Comparison of ENCODE assay signal across 23 cellular contexts in genomic region chr20:8489094-8489883, GRCh38.
DNase-seq lines count a peak whose midpoint lies in the region; ATAC-seq and TF ChIP-seq lines count a peak whose summit lies in the region.
"Had no signal": no experiment of that assay in that cellular context is flagged by ENCODE, and none has a peak within 500 bp of the region (broad histone marks: within the 10 kb centered on the region; RNA-seq: fewer than 3 reads in every experiment).

No MANE protein-coding gene starts in this region.

- no peaks in the 10 kb centered on the region for H3K9me2 ChIP-seq in SK-N-SH

- H3K4me3 ChIP-seq in SK-N-SH (ENCODE audit: low read depth in 2 of 2, low read length in 1 of 2): no peak overlapping the region
- H3K4me3 ChIP-seq in esophagus muscularis mucosa: no peak overlapping the region
- no peak overlapping the region for H3K4me3 ChIP-seq in left ventricle myocardium inferior
- H3K4me3 ChIP-seq in colonic mucosa: no peak overlapping the region
- H3K4me3 ChIP-seq: BLaER1 treated with 17β-estradiol and CSF1 and Interleukin-3, amounts not matched to agents 10 nM and 100 nM; GM12878; PC-9 had no signal

- CTCF ChIA-PET in SK-N-SH (lab: Yijun Ruan, JAX): interaction anchor here (2.1 kb wide), 1 partner anchor 232 kb away, joined by 8 read pairs; no protein-coding TSS in a partner anchor

- WGBS in SK-N-SH (ENCODE audit: low lambda C conversion rate): 72% methylated on average over 6 of the region's 6 CpGs
- 53% methylated on average over 6 of the region's 6 CpGs for WGBS in esophagus muscularis mucosa

- TF ChIP-seq EP300 in SK-N-SH (IDR thresholded peaks at IDR 0.05; ENCODE audit: borderline replicate concordance in 1 of 2, low read depth in 1 of 2, low read length in 1 of 2): no peak
- TF ChIP-seq EP300 in esophagus muscularis mucosa (IDR thresholded peaks at IDR 0.05): no peak

- no peak for TF ChIP-seq CTCF in SK-N-SH (IDR thresholded peaks at IDR 0.05)
- TF ChIP-seq CTCF in esophagus muscularis mucosa (IDR thresholded peaks at IDR 0.05): no peak
- no peak for TF ChIP-seq CTCF in left ventricle myocardium inferior (IDR thresholded peaks at IDR 0.05; ENCODE audit: borderline replicate concordance)
- TF ChIP-seq CTCF in colonic mucosa (IDR thresholded peaks at IDR 0.05): no peak

- no peak overlapping the region for H3K27ac ChIP-seq in SK-N-SH (ENCODE audit: low read depth in 2 of 2, low read length in 1 of 2)
- H3K27ac ChIP-seq in esophagus muscularis mucosa (replicated peaks in 1 of 4): peak overlapping the region in 3 of 4 donors; percentile 10 to 54 (median 14)
- no peak overlapping the region for H3K27ac ChIP-seq in left ventricle myocardium inferior (replicated peaks)
- no peak overlapping the region for H3K27ac ChIP-seq in colonic mucosa
- H3K27ac ChIP-seq: BLaER1 treated with 17β-estradiol and CSF1 and Interleukin-3, amounts not matched to agents 10 nM and 100 nM; HL-60; PC-9 had no signal

- H3K9ac ChIP-seq in SK-N-SH (no peak overlapping the region), colonic mucosa (ENCODE audit: low read depth in 2 of 2, low read length in 2 of 2) (no peak overlapping the region)
- H3K9ac ChIP-seq: BLaER1 treated with 17β-estradiol and CSF1 and Interleukin-3, amounts not matched to agents 10 nM and 100 nM had no signal

- intact Hi-C loops in esophagus muscularis mucosa (cut with DNase I): no loop called here
- intact Hi-C loops in left ventricle myocardium inferior (cut with micrococcal nuclease): no loop called here
- intact Hi-C loops in sciatic nerve (cut with DNase I): no loop called here
- intact Hi-C loops in colonic mucosa (cut with DNase I): no loop called here

- no peaks in the 10 kb centered on the region for H3K79me2 ChIP-seq in SK-N-SH (ENCODE audit: insufficient read depth)

- no peak for TF ChIP-seq POLR2A in esophagus muscularis mucosa (IDR thresholded peaks at IDR 0.05; ENCODE audit: low read depth)

- no peak for TF ChIP-seq RAD21 in SK-N-SH (IDR thresholded peaks at IDR 0.05; ENCODE audit: low read length)

- peak; percentile 50; the same call in 1 of the 3 replicates for ATAC-seq in SK-N-SH treated with all-trans-retinoic acid at 6 μM for 48 hours
- ATAC-seq in sciatic nerve: peak; percentile 55
- ATAC-seq: CD8-positive, alpha-beta T cell; GM12878 had no signal

- H3K4me1 ChIP-seq in SK-N-SH (ENCODE audit: control insufficient read depth in 1 of 2, insufficient read depth in 2 of 2, low read depth in 1 of 2, low read length in 1 of 2) (peaks cover 0 to 3% of the 10 kb centered on the region in 2 experiments; a peak in 1 of 4 replicates), esophagus muscularis mucosa (peaks cover 0 to 41% (median 35%) of the 10 kb centered on the region in 4 donors), left ventricle myocardium inferior (peaks cover 14% of the 10 kb centered on the region), colonic mucosa (no peaks in the 10 kb centered on the region)

- no peaks in the 10 kb centered on the region for H3K9me3 ChIP-seq in SK-N-SH
- no peaks in the 10 kb centered on the region for H3K9me3 ChIP-seq in esophagus muscularis mucosa
- peaks cover 5% of the 10 kb centered on the region for H3K9me3 ChIP-seq in left ventricle myocardium inferior (replicated peaks)
- H3K9me3 ChIP-seq in colonic mucosa: no peaks in the 10 kb centered on the region

- no peaks in the 10 kb centered on the region for H4K20me1 ChIP-seq in SK-N-SH (ENCODE audit: insufficient read depth)
- H4K20me1 ChIP-seq: BLaER1 treated with 17β-estradiol and CSF1 and Interleukin-3, amounts not matched to agents 10 nM and 100 nM had no signal

- H3K27me3 ChIP-seq in SK-N-SH (ENCODE audit: insufficient read depth) (no peaks in the 10 kb centered on the region), esophagus muscularis mucosa (no peaks in the 10 kb centered on the region), left ventricle myocardium inferior (ENCODE audit: low read depth) (no peaks in the 10 kb centered on the region), colonic mucosa (no peaks in the 10 kb centered on the region)
- H3K27me3 ChIP-seq: BLaER1 treated with 17β-estradiol and CSF1 and Interleukin-3, amounts not matched to agents 10 nM and 100 nM had no signal

- no peaks in the 10 kb centered on the region for H3F3A ChIP-seq in SK-N-SH (replicated peaks; ENCODE audit: insufficient read depth)

- DNase-seq in SK-N-SH (no peak), esophagus muscularis mucosa (ENCODE audit: extremely low spot score) (no peak), left ventricle myocardium inferior (peak; percentile 24), sciatic nerve (ENCODE audit: low spot score) (no peak), inferior parietal cortex (ENCODE audit: extremely low spot score) (no peak), HK-2 (ENCODE audit: unreplicated experiment) (no peak), colonic mucosa (no peak)
- DNase-seq: 8988T; CD8-positive, alpha-beta T cell; DND-41; KBM-7; NCI-H1092; NCI-H1436; NCI-H187 treated with DMSO at 0.1 percent for 48 hours; NCI-H2107; NCI-H446 treated with DMSO at 0.1 percent for 48 hours; NCI-H748 treated with DMSO at 0.1 percent for 48 hours; PC-9; RPMI8226 had no signal

- no peak overlapping the region for H3K4me2 ChIP-seq in SK-N-SH
- H3K4me2 ChIP-seq: BLaER1 treated with 17β-estradiol and CSF1 and Interleukin-3, amounts not matched to agents 10 nM and 100 nM; PC-9 had no signal

- H3K36me3 ChIP-seq in SK-N-SH (replicated peaks in 1 of 2; ENCODE audit: control insufficient read depth in 1 of 2, insufficient read depth in 2 of 2, low read length in 1 of 2) (peaks cover 0 to 2% of the 10 kb centered on the region in 2 experiments), esophagus muscularis mucosa (no peaks in the 10 kb centered on the region), left ventricle myocardium inferior (no peaks in the 10 kb centered on the region), colonic mucosa (no peaks in the 10 kb centered on the region)
- H3K36me3 ChIP-seq: BLaER1 treated with 17β-estradiol and CSF1 and Interleukin-3, amounts not matched to agents 10 nM and 100 nM had no signal

- POLR2A ChIA-PET in SK-N-SH (lab: Yijun Ruan, JAX): no interaction called here

- H2AFZ ChIP-seq in SK-N-SH (ENCODE audit: low read depth): no peak overlapping the region
- H2AFZ ChIP-seq: PC-9 had no signal

TF ChIP-seq in SK-N-SH treated with all-trans-retinoic acid at 6 μM for 48 hours, 23 proteins besides CTCF, POLR2A, EP300 and RAD21:
- TF ChIP-seq, protein P1, sequence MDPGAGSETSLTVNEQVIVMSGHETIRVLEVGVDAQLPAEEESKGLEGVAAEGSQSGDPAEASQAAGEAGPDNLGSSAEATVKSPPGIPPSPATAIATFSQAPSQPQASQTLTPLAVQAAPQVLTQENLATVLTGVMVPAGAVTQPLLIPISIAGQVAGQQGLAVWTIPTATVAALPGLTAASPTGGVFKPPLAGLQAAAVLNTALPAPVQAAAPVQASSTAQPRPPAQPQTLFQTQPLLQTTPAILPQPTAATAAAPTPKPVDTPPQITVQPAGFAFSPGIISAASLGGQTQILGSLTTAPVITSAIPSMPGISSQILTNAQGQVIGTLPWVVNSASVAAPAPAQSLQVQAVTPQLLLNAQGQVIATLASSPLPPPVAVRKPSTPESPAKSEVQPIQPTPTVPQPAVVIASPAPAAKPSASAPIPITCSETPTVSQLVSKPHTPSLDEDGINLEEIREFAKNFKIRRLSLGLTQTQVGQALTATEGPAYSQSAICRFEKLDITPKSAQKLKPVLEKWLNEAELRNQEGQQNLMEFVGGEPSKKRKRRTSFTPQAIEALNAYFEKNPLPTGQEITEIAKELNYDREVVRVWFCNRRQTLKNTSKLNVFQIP (CRISPR knock-in tag; IDR thresholded peaks at IDR 0.05; ENCODE audit: borderline replicate concordance, low read depth): no peak
- TF ChIP-seq OSR1 (CRISPR knock-in tag; IDR thresholded peaks at IDR 0.05): no peak
- TF ChIP-seq ZNF70 (CRISPR knock-in tag; IDR thresholded peaks at IDR 0.05): no peak
- no peak for TF ChIP-seq ISL1 (CRISPR knock-in tag; IDR thresholded peaks at IDR 0.05)
- no peak for TF ChIP-seq ZFP3 (CRISPR knock-in tag; IDR thresholded peaks at IDR 0.05)
- no peak for TF ChIP-seq ZFP30 (CRISPR knock-in tag; IDR thresholded peaks at IDR 0.05)

TF ChIP-seq in SK-N-SH, 30 proteins besides CTCF, POLR2A, EP300 and RAD21:
- TF ChIP-seq FOXM1 (IDR thresholded peaks at IDR 0.05; ENCODE audit: low read depth) (no peak), SIN3A (IDR thresholded peaks at IDR 0.05; ENCODE audit: borderline replicate concordance, low read depth, low read length) (no peak)
- TF ChIP-seq, protein P2, sequence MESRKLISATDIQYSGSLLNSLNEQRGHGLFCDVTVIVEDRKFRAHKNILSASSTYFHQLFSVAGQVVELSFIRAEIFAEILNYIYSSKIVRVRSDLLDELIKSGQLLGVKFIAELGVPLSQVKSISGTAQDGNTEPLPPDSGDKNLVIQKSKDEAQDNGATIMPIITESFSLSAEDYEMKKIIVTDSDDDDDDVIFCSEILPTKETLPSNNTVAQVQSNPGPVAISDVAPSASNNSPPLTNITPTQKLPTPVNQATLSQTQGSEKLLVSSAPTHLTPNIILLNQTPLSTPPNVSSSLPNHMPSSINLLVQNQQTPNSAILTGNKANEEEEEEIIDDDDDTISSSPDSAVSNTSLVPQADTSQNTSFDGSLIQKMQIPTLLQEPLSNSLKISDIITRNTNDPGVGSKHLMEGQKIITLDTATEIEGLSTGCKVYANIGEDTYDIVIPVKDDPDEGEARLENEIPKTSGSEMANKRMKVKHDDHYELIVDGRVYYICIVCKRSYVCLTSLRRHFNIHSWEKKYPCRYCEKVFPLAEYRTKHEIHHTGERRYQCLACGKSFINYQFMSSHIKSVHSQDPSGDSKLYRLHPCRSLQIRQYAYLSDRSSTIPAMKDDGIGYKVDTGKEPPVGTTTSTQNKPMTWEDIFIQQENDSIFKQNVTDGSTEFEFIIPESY (IDR thresholded peaks at IDR 0.05; ENCODE audit: borderline replicate concordance, low read depth): no peak

Comparison
In these comparisons a context has a peak if more than half of its experiments do, and no peak if none do; other contexts are left out.
1. H3K27ac ChIP-seq: peak in esophagus muscularis mucosa (3 of 4); none in SK-N-SH (0 of 2), left ventricle myocardium inferior (single experiment) and colonic mucosa (single experiment).